8 cellular contexts compared by ENCODE assay signal in the genomic region with DNA sequence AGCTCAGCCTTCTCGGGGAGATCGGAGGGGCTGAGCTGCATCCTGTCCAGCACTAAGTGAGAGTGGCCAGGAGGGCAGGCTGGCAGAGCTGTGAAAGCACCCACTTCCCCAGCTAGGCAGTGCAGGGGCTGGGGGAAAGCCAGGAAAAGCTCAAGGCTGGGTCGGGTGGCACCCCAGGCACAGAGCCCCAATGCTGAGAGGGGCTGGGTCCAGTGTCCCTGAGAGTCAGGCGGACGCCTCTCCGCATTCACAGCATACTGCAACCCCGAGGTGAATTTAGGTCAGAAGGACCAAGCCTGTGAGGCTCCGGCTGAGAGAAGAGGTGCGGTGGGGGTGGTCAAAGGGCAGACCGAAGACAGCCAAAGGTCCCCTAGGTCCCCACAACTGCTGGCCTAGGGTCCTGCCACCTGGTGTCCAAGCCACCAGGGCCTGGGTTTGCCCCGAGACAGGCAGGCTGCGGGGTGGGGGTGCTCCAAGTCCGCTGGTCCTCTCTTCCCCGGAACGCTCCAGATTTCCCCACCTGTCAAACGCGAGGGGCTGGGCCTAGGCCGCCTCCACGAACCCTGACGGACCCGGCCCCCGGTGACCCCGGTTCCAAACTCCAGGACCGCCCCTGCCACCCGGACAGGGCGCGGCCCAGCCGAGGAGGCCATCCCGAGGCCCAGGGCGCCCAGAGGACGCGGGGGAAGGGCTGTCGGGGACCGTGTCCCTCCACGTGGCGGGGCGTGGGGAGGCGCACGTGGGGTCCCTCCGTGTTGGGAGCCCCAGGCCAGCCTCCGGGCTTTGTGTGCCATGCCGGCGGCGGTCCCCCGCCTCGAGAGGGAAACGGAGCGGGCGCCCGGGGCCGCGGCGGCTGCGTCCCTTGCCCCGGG. TPM values are rescaled to one million over a fixed set of nuclear protein-coding genes. Genes with fewer than 3 reads are reported as not detected.
DNase-seq lines count a peak whose midpoint lies in the region; ATAC-seq, FAIRE-seq and TF ChIP-seq lines count a peak whose summit lies in the region.

No MANE protein-coding gene starts in this region.

- ATAC-seq in HG03354 (IDR thresholded peaks at IDR 0.05; ENCODE audit: poor library complexity, severe bottlenecking, unreplicated experiment) (peak; percentile 32), mucosa of descending colon (peak; percentile 47)

- TF ChIP-seq CTCF in C4-2B (conservative IDR thresholded peaks at IDR 0.05) (no peak), mucosa of descending colon (IDR thresholded peaks at IDR 0.05) (no peak), tibial artery (IDR thresholded peaks at IDR 0.05) (no peak)

- H3K27me3 ChIP-seq in ectodermal cell (ENCODE audit: control insufficient read depth, insufficient read depth, low read length, poor library complexity, severe bottlenecking) (no peaks in the 10 kb centered on the region), tibial artery (no peaks in the 10 kb centered on the region)

- H3K27ac ChIP-seq in C4-2B (peak overlapping the region; percentile 98), ectodermal cell (ENCODE audit: insufficient read depth, low read depth, low read length, poor library complexity, severe bottlenecking) (no peak overlapping the region), tibial artery (peak overlapping the region; percentile 79 to 82)

- H3K9me3 ChIP-seq in ectodermal cell (ENCODE audit: control insufficient read depth, low read length) (no peaks in the 10 kb centered on the region), mucosa of descending colon (no peaks in the 10 kb centered on the region), tibial artery (no peaks in the 10 kb centered on the region)

- H3K4me1 ChIP-seq in ectodermal cell (ENCODE audit: control insufficient read depth, insufficient read depth, low read length) (peaks cover 3% of the 10 kb centered on the region), mucosa of descending colon (ENCODE audit: low read depth) (peaks cover 14% of the 10 kb centered on the region), tibial artery (peaks cover 0 to 26% (median 16%) of the 10 kb centered on the region in 4 donors)

- intact Hi-C loops in mucosa of descending colon (cut with DNase I, micrococcal nuclease) (no loop called here), tibial artery (cut with DNase I; ENCODE audit: low total_unique reads) (no loop called here)

- FAIRE-seq in GM19239 (lab: Jason Lieb, UNC), result peak; percentile 37

- 0% methylated on average over 55 of the region's 55 CpGs for WGBS in ectodermal cell, 2 experiments

- H3K4me3 ChIP-seq in ectodermal cell (ENCODE audit: insufficient read depth, low read depth, low read length), result peak overlapping the region; percentile 89
- H3K4me3 ChIP-seq in mucosa of descending colon, result peak overlapping the region; percentile 86
- H3K4me3 ChIP-seq in tibial artery, result peak overlapping the region; percentile 87 to 96

- DNase-seq in GM19239 (ENCODE audit: insufficient read length, low spot score), result peak; percentile 26
- DNase-seq in T-helper 9 cell, result peak; percentile 18
- DNase-seq in mucosa of descending colon, result peak; percentile 55 to 81 (median 79)
- DNase-seq in tibial artery, result no peak
- DNase-seq in NCI-H2029 (lab: John Stamatoyannopoulos, UW), result no peak

- H3K36me3 ChIP-seq in ectodermal cell (ENCODE audit: control insufficient read depth, insufficient read depth, low read length), result no peaks in the 10 kb centered on the region
- no peaks in the 10 kb centered on the region for H3K36me3 ChIP-seq in mucosa of descending colon (ENCODE audit: low read depth)
- H3K36me3 ChIP-seq in tibial artery, result peaks cover 0 to 7% (median 0%) of the 10 kb centered on the region in 3 donors

RNA-seq across cellular contexts. Expression of a gene that starts 0.5 kb away (rescaled TPM):
- 35.5 TPM for polyA plus RNA-seq in ectodermal cell (2013, experiment 1 of 4)
- 37.6 TPM for polyA plus RNA-seq in ectodermal cell (2013, experiment 2 of 4)
- polyA plus RNA-seq in ectodermal cell (2013, experiment 3 of 4), result 26.4 TPM
- polyA plus RNA-seq in ectodermal cell (2013, experiment 4 of 4), result 29.5 TPM
- 10 to 100 TPM; 44.0 to 57.1 (median 47.3) TPM for total RNA-seq in mucosa of descending colon

RNA-seq across cellular contexts. Expression of a gene that starts 56.2 kb away (rescaled TPM):
- 115 TPM for polyA plus RNA-seq in ectodermal cell (2013, experiment 1 of 4)
- polyA plus RNA-seq in ectodermal cell (2013, experiment 2 of 4), result 128 TPM
- 90.6 TPM for polyA plus RNA-seq in ectodermal cell (2013, experiment 3 of 4)
- polyA plus RNA-seq in ectodermal cell (2013, experiment 4 of 4), result 94.8 TPM
- total RNA-seq in mucosa of descending colon, result 10 to 100 TPM; 89.8 to 98.1 (median 93.8) TPM

Comparison
In these comparisons a context has a peak if more than half of its experiments do, and no peak if none do; other contexts are left out.
1. DNase-seq: peak in GM19239 (single experiment), T-helper 9 cell (single experiment) and mucosa of descending colon (3 of 3); none in tibial artery (0 of 2) and NCI-H2029 (single experiment).
2. Peak in every context shown above with its lines, with median percentiles within 50 percentile points of each other: H3K4me3 ChIP-seq.